ENCODE assay signal across 1 cellular context in the genomic region with DNA sequence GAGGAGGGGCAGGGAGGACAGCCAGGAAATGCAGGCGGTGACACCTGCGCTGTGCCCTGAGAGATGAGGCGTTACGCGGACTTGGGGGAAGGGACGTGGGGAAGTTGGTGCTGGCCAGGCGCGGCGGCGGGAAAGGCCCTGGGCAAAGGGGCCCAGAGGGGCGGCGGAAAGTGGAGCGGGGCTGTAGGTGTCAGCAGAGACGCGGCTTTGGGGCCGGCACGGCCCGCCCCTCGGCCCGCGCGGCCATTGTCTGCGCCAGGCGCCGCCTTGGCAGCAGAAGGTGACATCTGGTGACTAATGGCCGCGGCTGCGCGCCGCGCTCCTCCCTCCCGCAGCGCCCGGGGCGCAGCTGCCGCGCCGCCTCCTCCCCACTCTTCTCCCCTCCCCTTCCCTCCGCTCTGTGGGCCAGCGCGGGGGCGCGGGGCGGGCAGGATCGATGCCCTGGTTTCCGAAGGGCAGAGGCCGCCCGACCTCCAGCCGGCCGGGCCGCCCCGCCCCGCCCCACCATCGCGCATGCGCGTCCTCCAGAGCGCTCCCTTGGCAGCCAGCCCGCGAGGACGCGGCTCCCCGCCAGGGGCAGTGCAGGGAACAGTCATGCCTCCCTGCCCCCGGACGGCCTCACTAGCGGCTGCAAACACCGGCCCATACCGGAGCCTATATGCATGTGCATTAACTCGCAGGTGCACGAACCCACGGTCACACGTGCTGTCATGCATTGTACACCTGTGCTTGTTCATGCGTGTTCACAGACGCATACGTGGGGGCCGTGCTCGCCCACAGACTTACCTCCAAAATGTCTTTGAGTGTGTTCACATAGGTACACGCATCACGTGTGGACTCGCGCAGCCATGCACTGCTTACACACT.
TF ChIP-seq lines count a peak whose summit lies in the region.

No MANE protein-coding gene starts in this region.

TF ChIP-seq in K562, 482 proteins besides CTCF, POLR2A, EP300 and RAD21 (continued from another document and continues in another):
- TF ChIP-seq, protein P1, sequence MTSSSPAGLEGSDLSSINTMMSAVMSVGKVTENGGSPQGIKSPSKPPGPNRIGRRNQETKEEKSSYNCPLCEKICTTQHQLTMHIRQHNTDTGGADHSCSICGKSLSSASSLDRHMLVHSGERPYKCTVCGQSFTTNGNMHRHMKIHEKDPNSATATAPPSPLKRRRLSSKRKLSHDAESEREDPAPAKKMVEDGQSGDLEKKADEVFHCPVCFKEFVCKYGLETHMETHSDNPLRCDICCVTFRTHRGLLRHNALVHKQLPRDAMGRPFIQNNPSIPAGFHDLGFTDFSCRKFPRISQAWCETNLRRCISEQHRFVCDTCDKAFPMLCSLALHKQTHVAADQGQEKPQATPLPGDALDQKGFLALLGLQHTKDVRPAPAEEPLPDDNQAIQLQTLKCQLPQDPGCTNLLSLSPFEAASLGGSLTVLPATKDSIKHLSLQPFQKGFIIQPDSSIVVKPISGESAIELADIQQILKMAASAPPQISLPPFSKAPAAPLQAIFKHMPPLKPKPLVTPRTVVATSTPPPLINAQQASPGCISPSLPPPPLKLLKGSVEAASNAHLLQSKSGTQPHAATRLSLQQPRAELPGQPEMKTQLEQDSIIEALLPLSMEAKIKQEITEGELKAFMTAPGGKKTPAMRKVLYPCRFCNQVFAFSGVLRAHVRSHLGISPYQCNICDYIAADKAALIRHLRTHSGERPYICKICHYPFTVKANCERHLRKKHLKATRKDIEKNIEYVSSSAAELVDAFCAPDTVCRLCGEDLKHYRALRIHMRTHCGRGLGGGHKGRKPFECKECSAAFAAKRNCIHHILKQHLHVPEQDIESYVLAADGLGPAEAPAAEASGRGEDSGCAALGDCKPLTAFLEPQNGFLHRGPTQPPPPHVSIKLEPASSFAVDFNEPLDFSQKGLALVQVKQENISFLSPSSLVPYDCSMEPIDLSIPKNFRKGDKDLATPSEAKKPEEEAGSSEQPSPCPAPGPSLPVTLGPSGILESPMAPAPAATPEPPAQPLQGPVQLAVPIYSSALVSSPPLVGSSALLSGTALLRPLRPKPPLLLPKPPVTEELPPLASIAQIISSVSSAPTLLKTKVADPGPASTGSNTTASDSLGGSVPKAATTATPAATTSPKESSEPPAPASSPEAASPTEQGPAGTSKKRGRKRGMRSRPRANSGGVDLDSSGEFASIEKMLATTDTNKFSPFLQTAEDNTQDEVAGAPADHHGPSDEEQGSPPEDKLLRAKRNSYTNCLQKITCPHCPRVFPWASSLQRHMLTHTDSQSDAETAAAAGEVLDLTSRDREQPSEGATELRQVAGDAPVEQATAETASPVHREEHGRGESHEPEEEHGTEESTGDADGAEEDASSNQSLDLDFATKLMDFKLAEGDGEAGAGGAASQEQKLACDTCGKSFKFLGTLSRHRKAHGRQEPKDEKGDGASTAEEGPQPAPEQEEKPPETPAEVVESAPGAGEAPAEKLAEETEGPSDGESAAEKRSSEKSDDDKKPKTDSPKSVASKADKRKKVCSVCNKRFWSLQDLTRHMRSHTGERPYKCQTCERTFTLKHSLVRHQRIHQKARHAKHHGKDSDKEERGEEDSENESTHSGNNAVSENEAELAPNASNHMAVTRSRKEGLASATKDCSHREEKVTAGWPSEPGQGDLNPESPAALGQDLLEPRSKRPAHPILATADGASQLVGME (CRISPR knock-in tag; IDR thresholded peaks at IDR 0.05), result no peak; the same call in 1 of the 2 replicates
- TF ChIP-seq HSF4 (CRISPR knock-in tag; IDR thresholded peaks at IDR 0.05; ENCODE audit: borderline replicate concordance) (no peak), ZSCAN32 (CRISPR knock-in tag; IDR thresholded peaks at IDR 0.05) (no peak), TCF3 (CRISPR knock-in tag; IDR thresholded peaks at IDR 0.05) (0 out of 2 replicates have a peak, but pooled peaks have one; percentile 24), ZNF224 (CRISPR knock-in tag; IDR thresholded peaks at IDR 0.05) (no peak), BRD4 (IDR thresholded peaks at IDR 0.05) (no peak), PHF8 (IDR thresholded peaks at IDR 0.05; ENCODE audit: borderline replicate concordance, low read length) (peak; percentile 73; the same call in 1 of the 2 replicates), NFIX (CRISPR knock-in tag; IDR thresholded peaks at IDR 0.05; ENCODE audit: low read depth) (peak; percentile 36; the same call in 1 of the 2 replicates), ETV1 (tag; conservative IDR thresholded peaks at IDR 0.05; ENCODE audit: low read depth) (no peak), RFX5 (IDR thresholded peaks at IDR 0.05; ENCODE audit: low read depth, low read length) (no peak), BRCA1 (IDR thresholded peaks at IDR 0.05) (no peak), BRCA1 (CRISPR knock-in tag; IDR thresholded peaks at IDR 0.05) (no peak), TFAM (CRISPR knock-in tag; conservative IDR thresholded peaks at IDR 0.05) (no peak), POLR2AphosphoS2 (IDR thresholded peaks at IDR 0.05; ENCODE audit: low read length) (no peak), CREB1 (IDR thresholded peaks at IDR 0.05) (peak; percentile 65), CREB1 (CRISPR knock-in tag; IDR thresholded peaks at IDR 0.05) (peak; percentile 71; the same call in 1 of the 2 replicates), ZBTB7A (IDR thresholded peaks at IDR 0.05; ENCODE audit: borderline replicate concordance, control insufficient read depth, low read depth, low read length) (0 out of 2 replicates have a peak, but pooled peaks have one; percentile 46), ZNF668 (CRISPR knock-in tag; IDR thresholded peaks at IDR 0.05) (no peak), MEF2A (IDR thresholded peaks at IDR 0.05; ENCODE audit: control insufficient read depth, low read depth, low read length) (no peak), ZNF354B (CRISPR knock-in tag; IDR thresholded peaks at IDR 0.05) (no peak), SLC30A9 (CRISPR knock-in tag; IDR thresholded peaks at IDR 0.05) (no peak), ZNF282 (CRISPR knock-in tag; IDR thresholded peaks at IDR 0.05) (no peak), ZNF324 (CRISPR knock-in tag; IDR thresholded peaks at IDR 0.05) (no peak), MECOM (CRISPR knock-in tag; IDR thresholded peaks at IDR 0.05) (no peak), HLTF (IDR thresholded peaks at IDR 0.05) (no peak), ZNF644 (tag; IDR thresholded peaks at IDR 0.05; ENCODE audit: low read depth) (no peak), WHSC1 (IDR thresholded peaks at IDR 0.05; ENCODE audit: low read length) (no peak), ZNF165 (CRISPR knock-in tag; IDR thresholded peaks at IDR 0.05; ENCODE audit: borderline replicate concordance) (0 out of 2 replicates have a peak, but pooled peaks have one; percentile 66), CCAR2 (IDR thresholded peaks at IDR 0.05; ENCODE audit: low read depth, low read length) (no peak), CC2D1A (IDR thresholded peaks at IDR 0.05) (no peak), ZNF584 (CRISPR knock-in tag; IDR thresholded peaks at IDR 0.05; ENCODE audit: low read depth) (no peak), TAF9B (IDR thresholded peaks at IDR 0.05; ENCODE audit: partially characterized antibody) (no peak)
- TF ChIP-seq, protein P2, sequence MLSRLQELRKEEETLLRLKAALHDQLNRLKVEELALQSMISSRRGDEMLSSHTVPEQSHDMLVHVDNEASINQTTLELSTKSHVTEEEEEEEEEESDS (CRISPR knock-in tag; IDR thresholded peaks at IDR 0.05), result no peak
- TF ChIP-seq, protein P3, sequence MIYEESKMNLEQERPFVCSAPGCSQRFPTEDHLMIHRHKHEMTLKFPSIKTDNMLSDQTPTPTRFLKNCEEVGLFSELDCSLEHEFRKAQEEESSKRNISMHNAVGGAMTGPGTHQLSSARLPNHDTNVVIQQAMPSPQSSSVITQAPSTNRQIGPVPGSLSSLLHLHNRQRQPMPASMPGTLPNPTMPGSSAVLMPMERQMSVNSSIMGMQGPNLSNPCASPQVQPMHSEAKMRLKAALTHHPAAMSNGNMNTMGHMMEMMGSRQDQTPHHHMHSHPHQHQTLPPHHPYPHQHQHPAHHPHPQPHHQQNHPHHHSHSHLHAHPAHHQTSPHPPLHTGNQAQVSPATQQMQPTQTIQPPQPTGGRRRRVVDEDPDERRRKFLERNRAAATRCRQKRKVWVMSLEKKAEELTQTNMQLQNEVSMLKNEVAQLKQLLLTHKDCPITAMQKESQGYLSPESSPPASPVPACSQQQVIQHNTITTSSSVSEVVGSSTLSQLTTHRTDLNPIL (CRISPR knock-in tag; IDR thresholded peaks at IDR 0.05), result no peak
- TF ChIP-seq, protein P4, sequence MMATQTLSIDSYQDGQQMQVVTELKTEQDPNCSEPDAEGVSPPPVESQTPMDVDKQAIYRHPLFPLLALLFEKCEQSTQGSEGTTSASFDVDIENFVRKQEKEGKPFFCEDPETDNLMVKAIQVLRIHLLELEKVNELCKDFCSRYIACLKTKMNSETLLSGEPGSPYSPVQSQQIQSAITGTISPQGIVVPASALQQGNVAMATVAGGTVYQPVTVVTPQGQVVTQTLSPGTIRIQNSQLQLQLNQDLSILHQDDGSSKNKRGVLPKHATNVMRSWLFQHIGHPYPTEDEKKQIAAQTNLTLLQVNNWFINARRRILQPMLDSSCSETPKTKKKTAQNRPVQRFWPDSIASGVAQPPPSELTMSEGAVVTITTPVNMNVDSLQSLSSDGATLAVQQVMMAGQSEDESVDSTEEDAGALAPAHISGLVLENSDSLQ (IDR thresholded peaks at IDR 0.05), result peak; percentile 92
- TF ChIP-seq, protein P5, sequence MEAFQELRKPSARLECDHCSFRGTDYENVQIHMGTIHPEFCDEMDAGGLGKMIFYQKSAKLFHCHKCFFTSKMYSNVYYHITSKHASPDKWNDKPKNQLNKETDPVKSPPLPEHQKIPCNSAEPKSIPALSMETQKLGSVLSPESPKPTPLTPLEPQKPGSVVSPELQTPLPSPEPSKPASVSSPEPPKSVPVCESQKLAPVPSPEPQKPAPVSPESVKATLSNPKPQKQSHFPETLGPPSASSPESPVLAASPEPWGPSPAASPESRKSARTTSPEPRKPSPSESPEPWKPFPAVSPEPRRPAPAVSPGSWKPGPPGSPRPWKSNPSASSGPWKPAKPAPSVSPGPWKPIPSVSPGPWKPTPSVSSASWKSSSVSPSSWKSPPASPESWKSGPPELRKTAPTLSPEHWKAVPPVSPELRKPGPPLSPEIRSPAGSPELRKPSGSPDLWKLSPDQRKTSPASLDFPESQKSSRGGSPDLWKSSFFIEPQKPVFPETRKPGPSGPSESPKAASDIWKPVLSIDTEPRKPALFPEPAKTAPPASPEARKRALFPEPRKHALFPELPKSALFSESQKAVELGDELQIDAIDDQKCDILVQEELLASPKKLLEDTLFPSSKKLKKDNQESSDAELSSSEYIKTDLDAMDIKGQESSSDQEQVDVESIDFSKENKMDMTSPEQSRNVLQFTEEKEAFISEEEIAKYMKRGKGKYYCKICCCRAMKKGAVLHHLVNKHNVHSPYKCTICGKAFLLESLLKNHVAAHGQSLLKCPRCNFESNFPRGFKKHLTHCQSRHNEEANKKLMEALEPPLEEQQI (IDR thresholded peaks at IDR 0.05), result no peak
- TF ChIP-seq, protein P6, sequence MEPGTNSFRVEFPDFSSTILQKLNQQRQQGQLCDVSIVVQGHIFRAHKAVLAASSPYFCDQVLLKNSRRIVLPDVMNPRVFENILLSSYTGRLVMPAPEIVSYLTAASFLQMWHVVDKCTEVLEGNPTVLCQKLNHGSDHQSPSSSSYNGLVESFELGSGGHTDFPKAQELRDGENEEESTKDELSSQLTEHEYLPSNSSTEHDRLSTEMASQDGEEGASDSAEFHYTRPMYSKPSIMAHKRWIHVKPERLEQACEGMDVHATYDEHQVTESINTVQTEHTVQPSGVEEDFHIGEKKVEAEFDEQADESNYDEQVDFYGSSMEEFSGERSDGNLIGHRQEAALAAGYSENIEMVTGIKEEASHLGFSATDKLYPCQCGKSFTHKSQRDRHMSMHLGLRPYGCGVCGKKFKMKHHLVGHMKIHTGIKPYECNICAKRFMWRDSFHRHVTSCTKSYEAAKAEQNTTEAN (CRISPR knock-in tag; IDR thresholded peaks at IDR 0.05), result no peak
- TF ChIP-seq, protein P7, sequence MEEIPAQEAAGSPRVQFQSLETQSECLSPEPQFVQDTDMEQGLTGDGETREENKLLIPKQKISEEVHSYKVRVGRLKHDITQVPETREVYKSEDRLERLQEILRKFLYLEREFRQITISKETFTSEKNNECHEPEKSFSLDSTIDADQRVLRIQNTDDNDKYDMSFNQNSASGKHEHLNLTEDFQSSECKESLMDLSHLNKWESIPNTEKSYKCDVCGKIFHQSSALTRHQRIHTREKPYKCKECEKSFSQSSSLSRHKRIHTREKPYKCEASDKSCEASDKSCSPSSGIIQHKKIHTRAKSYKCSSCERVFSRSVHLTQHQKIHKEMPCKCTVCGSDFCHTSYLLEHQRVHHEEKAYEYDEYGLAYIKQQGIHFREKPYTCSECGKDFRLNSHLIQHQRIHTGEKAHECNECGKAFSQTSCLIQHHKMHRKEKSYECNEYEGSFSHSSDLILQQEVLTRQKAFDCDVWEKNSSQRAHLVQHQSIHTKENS (CRISPR knock-in tag; IDR thresholded peaks at IDR 0.05), result no peak
- TF ChIP-seq, protein P8, sequence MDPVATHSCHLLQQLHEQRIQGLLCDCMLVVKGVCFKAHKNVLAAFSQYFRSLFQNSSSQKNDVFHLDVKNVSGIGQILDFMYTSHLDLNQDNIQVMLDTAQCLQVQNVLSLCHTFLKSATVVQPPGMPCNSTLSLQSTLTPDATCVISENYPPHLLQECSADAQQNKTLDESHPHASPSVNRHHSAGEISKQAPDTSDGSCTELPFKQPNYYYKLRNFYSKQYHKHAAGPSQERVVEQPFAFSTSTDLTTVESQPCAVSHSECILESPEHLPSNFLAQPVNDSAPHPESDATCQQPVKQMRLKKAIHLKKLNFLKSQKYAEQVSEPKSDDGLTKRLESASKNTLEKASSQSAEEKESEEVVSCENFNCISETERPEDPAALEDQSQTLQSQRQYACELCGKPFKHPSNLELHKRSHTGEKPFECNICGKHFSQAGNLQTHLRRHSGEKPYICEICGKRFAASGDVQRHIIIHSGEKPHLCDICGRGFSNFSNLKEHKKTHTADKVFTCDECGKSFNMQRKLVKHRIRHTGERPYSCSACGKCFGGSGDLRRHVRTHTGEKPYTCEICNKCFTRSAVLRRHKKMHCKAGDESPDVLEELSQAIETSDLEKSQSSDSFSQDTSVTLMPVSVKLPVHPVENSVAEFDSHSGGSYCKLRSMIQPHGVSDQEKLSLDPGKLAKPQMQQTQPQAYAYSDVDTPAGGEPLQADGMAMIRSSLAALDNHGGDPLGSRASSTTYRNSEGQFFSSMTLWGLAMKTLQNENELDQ (CRISPR knock-in tag; IDR thresholded peaks at IDR 0.05; ENCODE audit: borderline replicate concordance), result no peak
- TF ChIP-seq, protein P9, sequence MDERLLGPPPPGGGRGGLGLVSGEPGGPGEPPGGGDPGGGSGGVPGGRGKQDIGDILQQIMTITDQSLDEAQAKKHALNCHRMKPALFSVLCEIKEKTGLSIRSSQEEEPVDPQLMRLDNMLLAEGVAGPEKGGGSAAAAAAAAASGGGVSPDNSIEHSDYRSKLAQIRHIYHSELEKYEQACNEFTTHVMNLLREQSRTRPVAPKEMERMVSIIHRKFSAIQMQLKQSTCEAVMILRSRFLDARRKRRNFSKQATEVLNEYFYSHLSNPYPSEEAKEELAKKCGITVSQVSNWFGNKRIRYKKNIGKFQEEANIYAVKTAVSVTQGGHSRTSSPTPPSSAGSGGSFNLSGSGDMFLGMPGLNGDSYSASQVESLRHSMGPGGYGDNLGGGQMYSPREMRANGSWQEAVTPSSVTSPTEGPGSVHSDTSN (CRISPR knock-in tag; IDR thresholded peaks at IDR 0.05; ENCODE audit: low read depth), result peak; percentile 26; the same call in 1 of the 2 replicates
- TF ChIP-seq, protein P9 (tag; conservative IDR thresholded peaks at IDR 0.05; ENCODE audit: low read depth), result no peak; the same call in 1 of the 2 replicates
